In genomic region chr9:95732803-95733686, GRCh38 we compare ENCODE assay signal across 21 cellular contexts.
"Had no signal": no experiment of that assay in that cellular context is flagged by ENCODE, and none has a peak within 500 bp of the region (broad histone marks: within the 10 kb centered on the region; RNA-seq: fewer than 3 reads in every experiment).

No MANE protein-coding gene starts in this region.

- H3K4me3 ChIP-seq: ascending aorta, breast epithelium, skin epidermis, thyroid gland had no signal

- H3K9me3 Mint-ChIP-seq: mesothelial cell of epicardium had no signal

- H3K4me2 ChIP-seq: SK-N-SH had no signal

- DNase-seq: activated CD4-positive, alpha-beta T cell treated with anti-CD3 and anti-CD28 coated beads, Interleukin-2, amount 50 U/mL, for 4 hours; activated naive CD4-positive, alpha-beta T cell; activated T-cell treated with anti-CD3 and anti-CD28 coated beads for 4 hours; cerebellar nuclear complex; dermis blood vessel endothelial cell; endodermal cell; erythroblast; hippocampal formation; naive thymus-derived CD4-positive, alpha-beta T cell; SK-N-SH; stimulated activated CD4-positive, alpha-beta T cell treated with anti-CD3 and anti-CD28 coated beads, Interleukin-4, amount 100 ng/mL, for 4 hours; stimulated activated CD8-positive, alpha-beta memory T cell treated with anti-CD3 and anti-CD28 coated beads, Interleukin-4, amount 100 ng/mL, for 48 hours; T-helper 1 cell; T1000; thyroid gland had no signal

- H3K27ac Mint-ChIP-seq: endodermal cell; mesothelial cell of epicardium; naive thymus-derived CD4-positive, alpha-beta T cell had no signal

- H3K36me3 Mint-ChIP-seq: mesothelial cell of epicardium had no signal

- H3K4me3 Mint-ChIP-seq: endodermal cell; mesothelial cell of epicardium; naive thymus-derived CD4-positive, alpha-beta T cell had no signal

- H3K9ac ChIP-seq: parathyroid adenoma, SK-N-SH had no signal

- H3K27me3 ChIP-seq: ascending aorta, thyroid gland had no signal

- H3K36me3 ChIP-seq: ascending aorta, breast epithelium, thyroid gland had no signal

- H2AFZ ChIP-seq: parathyroid adenoma had no signal

- H3K4me1 ChIP-seq: ascending aorta, breast epithelium, parathyroid adenoma had no signal

- ATAC-seq: activated CD4-positive, CD25-positive, alpha-beta regulatory T cell treated with anti-CD3 and anti-CD28 coated beads, Interleukin-2, amount 50 U/mL, for 24 hours; naive thymus-derived CD4-positive, alpha-beta T cell had no signal

- H3K9me3 ChIP-seq: ascending aorta, breast epithelium, SK-N-SH, thyroid gland had no signal

- H3K27ac ChIP-seq: ascending aorta, breast epithelium, parathyroid adenoma, skin epidermis, thyroid gland had no signal
